Comparison of ENCODE assay signal across 1 cellular context in genomic region chr20:61803903-61804804, GRCh38.
TF ChIP-seq lines count a peak whose summit lies in the region.

No MANE protein-coding gene starts in this region.

TF ChIP-seq in H1, 55 proteins besides CTCF, POLR2A, EP300 and RAD21 (continued from another document):
- no peak for TF ChIP-seq CHD7 (IDR thresholded peaks at IDR 0.05; ENCODE audit: insufficient replicate concordance, low read length)
- TF ChIP-seq CTBP2 (IDR thresholded peaks at IDR 0.05; ENCODE audit: borderline replicate concordance, insufficient read depth, insufficient read length, low read length): no peak
- no peak for TF ChIP-seq SP4 (IDR thresholded peaks at IDR 0.05; ENCODE audit: low read length)
TF ChIP-seq in H1: peak in this region for 1.
